In the genomic region with DNA sequence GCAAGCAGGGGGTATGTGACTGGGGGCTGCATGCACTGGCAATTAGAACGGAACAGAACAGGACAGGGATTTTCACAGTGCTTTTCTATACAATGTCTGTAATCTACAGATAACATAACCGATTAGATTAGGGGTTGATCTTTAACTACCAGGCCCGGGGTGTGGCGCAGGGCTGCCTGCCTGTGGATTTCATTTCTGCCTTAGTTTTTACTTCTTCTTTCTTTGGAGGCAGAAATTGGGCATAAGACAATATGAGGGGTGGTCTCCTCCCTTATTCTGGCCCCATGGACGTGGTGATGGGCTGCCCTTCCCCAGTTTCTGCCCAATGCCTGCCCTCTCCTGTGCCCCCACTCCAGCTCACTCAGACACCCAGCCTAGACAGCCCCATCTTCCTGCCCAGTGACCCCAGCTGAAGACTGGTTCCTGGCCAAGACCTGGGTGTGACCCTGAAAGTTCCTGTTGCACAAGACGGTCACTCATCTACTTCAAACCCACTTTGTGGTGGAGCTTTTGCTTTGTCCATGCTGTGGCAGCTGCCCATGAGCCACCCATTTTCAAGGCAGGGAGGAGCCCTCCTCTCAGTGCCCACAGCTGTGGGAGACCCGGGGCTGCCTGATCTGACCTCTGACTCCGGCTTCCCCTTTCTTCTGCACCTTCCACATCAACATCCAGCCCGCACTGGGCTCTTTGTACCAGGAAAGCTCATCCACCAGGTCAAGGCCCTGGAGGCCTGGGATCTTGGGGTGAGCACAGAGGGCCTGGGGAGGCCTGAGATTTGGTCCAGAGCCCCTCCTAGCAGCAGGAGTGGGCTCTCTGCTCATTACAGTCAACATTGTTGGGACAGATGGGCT, we compare ENCODE assay signal across 13 cellular contexts. TPM values are rescaled to one million over a fixed set of nuclear protein-coding genes. Genes with fewer than 3 reads are reported as not detected.
DNase-seq lines count a peak whose midpoint lies in the region.
"Had no signal": no experiment of that assay in that cellular context is flagged by ENCODE, and none has a peak within 500 bp of the region (broad histone marks: within the 10 kb centered on the region; RNA-seq: fewer than 3 reads in every experiment).

No MANE protein-coding gene starts in this region.

- H3K4me3 Mint-ChIP-seq in dendritic cell treated with granulocyte-macrophage colony-stimulating factor and Interleukin-4, amounts not matched to agents 40 ng/mL and 50 ng/mL, for 4 days, result peak overlapping the region; percentile 21
- H3K4me3 Mint-ChIP-seq: activated CD4-positive, alpha-beta memory T cell treated with anti-CD3 and anti-CD28 coated beads, Interleukin-2, amount 10 ng/mL, durations not matched to agents 7 days and 5 days; activated naive CD4-positive, alpha-beta T cell treated with anti-CD3 and anti-CD28 coated beads for 36 hours; central memory CD8-positive, alpha-beta T cell had no signal

- H3K27me3 Mint-ChIP-seq in dendritic cell treated with granulocyte-macrophage colony-stimulating factor and Interleukin-4, amounts not matched to agents 40 ng/mL and 50 ng/mL, for 4 days, result peaks cover 37% of the 10 kb centered on the region

- peak overlapping the region; percentile 91 for H3K27ac Mint-ChIP-seq in dendritic cell treated with granulocyte-macrophage colony-stimulating factor and Interleukin-4, amounts not matched to agents 40 ng/mL and 50 ng/mL, for 4 days
- H3K27ac Mint-ChIP-seq: activated CD4-positive, alpha-beta memory T cell treated with anti-CD3 and anti-CD28 coated beads, Interleukin-2, amount 10 ng/mL, durations not matched to agents 7 days and 5 days; activated naive CD4-positive, alpha-beta T cell treated with anti-CD3 and anti-CD28 coated beads for 36 hours had no signal

- H3K4me1 Mint-ChIP-seq in dendritic cell treated with granulocyte-macrophage colony-stimulating factor and Interleukin-4, amounts not matched to agents 40 ng/mL and 50 ng/mL, for 4 days (ENCODE audit: low read depth), result peaks cover 75% of the 10 kb centered on the region

- intact Hi-C loops in dendritic cell treated with granulocyte-macrophage colony-stimulating factor and Interleukin-4, amounts not matched to agents 40 ng/mL and 50 ng/mL, for 4 days (cut with micrococcal nuclease), result no loop called here

- no peaks in the 10 kb centered on the region for H3K9me3 Mint-ChIP-seq in dendritic cell treated with granulocyte-macrophage colony-stimulating factor and Interleukin-4, amounts not matched to agents 40 ng/mL and 50 ng/mL, for 4 days
- H3K9me3 Mint-ChIP-seq: activated CD4-positive, alpha-beta memory T cell treated with anti-CD3 and anti-CD28 coated beads, Interleukin-2, amount 10 ng/mL, durations not matched to agents 7 days and 5 days; activated naive CD4-positive, alpha-beta T cell treated with anti-CD3 and anti-CD28 coated beads for 36 hours; central memory CD8-positive, alpha-beta T cell had no signal

- peak; percentile 2 for DNase-seq in GF-D8 (lab: John Stamatoyannopoulos, UW)
- DNase-seq in myocyte (ENCODE audit: low read depth), result peak; percentile 28
- no peak for DNase-seq in mesenteric fat pad (ENCODE audit: low spot score)
- no peak for DNase-seq in NCI-H510A (lab: John Stamatoyannopoulos, UW)
- DNase-seq in activated effector memory CD4-positive, alpha-beta T cell treated with anti-CD3 and anti-CD28 coated beads, Interleukin-2, amount 50 U/mL, for 16 hours, result no peak
- DNase-seq: activated CD4-positive, alpha-beta memory T cell treated with anti-CD3 and anti-CD28 coated beads, Interleukin-2, amount 10 ng/mL, durations not matched to agents 7 days and 5 days; activated naive CD4-positive, alpha-beta T cell treated with anti-CD3 and anti-CD28 coated beads for 36 hours; NCI-H187 treated with DMSO at 0.1 percent for 48 hours had no signal

- no peaks in the 10 kb centered on the region for H3K36me3 Mint-ChIP-seq in dendritic cell treated with granulocyte-macrophage colony-stimulating factor and Interleukin-4, amounts not matched to agents 40 ng/mL and 50 ng/mL, for 4 days (ENCODE audit: low read depth)

RNA-seq across cellular contexts. Expression of a gene that starts 18.6 kb away (rescaled TPM):
- total RNA-seq in myocyte, result 0.16 and 0.40 TPM in 2 replicates
- polyA plus RNA-seq in myocyte (2012), result not detected
- total RNA-seq in mesenteric fat pad, result not detected
- total RNA-seq: mononuclear cell; T-helper 2 cell treated with Interferon-gamma antibody and Interleukin-4, amounts not matched to agents 100 ng/mL and 5 ng/mL, for 36 hours had no signal
- polyA plus RNA-seq: urinary bladder had no signal

RNA-seq across cellular contexts. Expression of a gene that starts 30.1 kb away (rescaled TPM):
- total RNA-seq in myocyte, result not detected in 2 replicates
- not detected for polyA plus RNA-seq in myocyte (2012)
- 2.9 TPM for total RNA-seq in mesenteric fat pad
- total RNA-seq: activated CD4-positive, alpha-beta memory T cell treated with anti-CD3 and anti-CD28 coated beads, Interleukin-2, amount 10 ng/mL, durations not matched to agents 7 days and 5 days; activated naive CD4-positive, alpha-beta T cell treated with anti-CD3 and anti-CD28 coated beads for 36 hours; T-helper 2 cell treated with Interferon-gamma antibody and Interleukin-4, amounts not matched to agents 100 ng/mL and 5 ng/mL, for 36 hours; urinary bladder had no signal

RNA-seq across cellular contexts. Expression of a gene that starts 49.4 kb away (rescaled TPM):
- not detected in 2 replicates for total RNA-seq in myocyte
- polyA plus RNA-seq in myocyte (2012), result 0.03 TPM
- not detected for total RNA-seq in mesenteric fat pad
- total RNA-seq: activated CD4-positive, alpha-beta memory T cell treated with anti-CD3 and anti-CD28 coated beads, Interleukin-2, amount 10 ng/mL, durations not matched to agents 7 days and 5 days; activated naive CD4-positive, alpha-beta T cell treated with anti-CD3 and anti-CD28 coated beads for 36 hours; T-helper 2 cell treated with Interferon-gamma antibody and Interleukin-4, amounts not matched to agents 100 ng/mL and 5 ng/mL, for 36 hours; urinary bladder had no signal
- polyA plus RNA-seq: urinary bladder had no signal

RNA-seq across cellular contexts. Expression of a gene that starts 54.9 kb away (rescaled TPM):
- total RNA-seq in myocyte (0.16 and 0.53 TPM in 2 replicates), mesenteric fat pad (not detected)
- 0.33 TPM for polyA plus RNA-seq in myocyte (2012)
- total RNA-seq: mononuclear cell, urinary bladder had no signal

Comparison
In these comparisons a context has a peak if more than half of its experiments do, and no peak if none do; other contexts are left out.
1. DNase-seq: peak in GF-D8 (single experiment) and myocyte (single experiment); none in mesenteric fat pad (single experiment), NCI-H510A (single experiment) and activated effector memory CD4-positive, alpha-beta T cell treated with anti-CD3 and anti-CD28 coated beads, Interleukin-2, amount 50 U/mL, for 16 hours (single experiment).